In the genomic region with DNA sequence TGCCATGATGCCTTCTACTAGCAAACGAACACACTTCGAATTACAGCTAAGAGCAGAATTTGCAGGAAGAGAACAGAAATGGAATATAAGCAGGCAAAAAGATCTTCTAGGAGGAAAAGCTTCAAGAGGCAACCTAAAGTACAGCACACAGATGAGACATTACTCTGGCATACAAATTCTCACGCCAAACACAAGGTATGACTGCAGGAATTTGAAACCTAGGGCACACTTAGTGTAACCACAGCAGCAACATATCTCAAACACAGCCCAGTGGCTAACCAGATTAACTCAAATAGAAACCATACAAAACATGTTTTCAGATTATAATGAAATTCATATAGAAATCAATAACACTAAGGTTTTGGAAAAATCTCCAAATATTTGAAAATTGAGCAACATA, we compare ENCODE assay signal across 16 cellular contexts.
"Had no signal": no experiment of that assay in that cellular context is flagged by ENCODE, and none has a peak within 500 bp of the region (broad histone marks: within the 10 kb centered on the region; RNA-seq: fewer than 3 reads in every experiment).

No MANE protein-coding gene starts in this region.

- DNase-seq: activated CD4-positive, alpha-beta memory T cell treated with anti-CD3 and anti-CD28 coated beads, Interleukin-2, amount 10 ng/mL, durations not matched to agents 7 days and 5 days; activated CD4-positive, alpha-beta T cell treated with anti-CD3 and anti-CD28 coated beads for 36 hours; activated CD8-positive, alpha-beta memory T cell treated with anti-CD3 and anti-CD28 coated beads, Interleukin-2, amount 50 U/mL, for 4 hours; activated naive CD4-positive, alpha-beta T cell treated with Interleukin-2 at 50 U/mL for 16 hours; activated naive CD8-positive, alpha-beta T cell treated with anti-CD3 and anti-CD28 coated beads, Interleukin-2, amount 50 U/mL, for 24 hours; effector memory CD8-positive, alpha-beta T cell; hypothalamus; lower lobe of right lung; midbrain; T-cell; T1000; transverse colon; WERI-Rb-1 had no signal

- H3K9me3 Mint-ChIP-seq: activated CD4-positive, alpha-beta memory T cell treated with anti-CD3 and anti-CD28 coated beads, Interleukin-2, amount 10 ng/mL, durations not matched to agents 7 days and 5 days; activated naive CD8-positive, alpha-beta T cell treated with anti-CD3 and anti-CD28 coated beads, Interleukin-2, amount 50 U/mL, for 24 hours; neural progenitor cell; T-cell had no signal

- H3K36me3 Mint-ChIP-seq: neural progenitor cell; stimulated activated effector memory CD8-positive, alpha-beta T cell treated with anti-CD3 and anti-CD28 coated beads, Interleukin-12 subunit alpha, Interleukin-12 subunit beta, amount 100 ng/mL, for 72 hours; T-cell had no signal

- ATAC-seq: activated CD4-positive, alpha-beta T cell treated with anti-CD3 and anti-CD28 coated beads for 36 hours; activated naive CD8-positive, alpha-beta T cell treated with anti-CD3 and anti-CD28 coated beads, Interleukin-2, amount 50 U/mL, for 24 hours; effector memory CD8-positive, alpha-beta T cell; lower lobe of right lung; stimulated activated effector memory CD8-positive, alpha-beta T cell treated with anti-CD3 and anti-CD28 coated beads, Interleukin-12 subunit alpha, Interleukin-12 subunit beta, amount 100 ng/mL, for 72 hours; T-cell had no signal

- H3K4me1 Mint-ChIP-seq: activated CD4-positive, alpha-beta memory T cell treated with anti-CD3 and anti-CD28 coated beads, Interleukin-2, amount 10 ng/mL, durations not matched to agents 7 days and 5 days; activated CD4-positive, alpha-beta T cell treated with anti-CD3 and anti-CD28 coated beads for 36 hours; activated naive CD8-positive, alpha-beta T cell treated with anti-CD3 and anti-CD28 coated beads, Interleukin-2, amount 50 U/mL, for 24 hours; central memory CD8-positive, alpha-beta T cell; neural progenitor cell; stimulated activated effector memory CD8-positive, alpha-beta T cell treated with anti-CD3 and anti-CD28 coated beads, Interleukin-12 subunit alpha, Interleukin-12 subunit beta, amount 100 ng/mL, for 72 hours; T-cell had no signal

- H3K4me3 Mint-ChIP-seq: activated CD4-positive, alpha-beta memory T cell treated with anti-CD3 and anti-CD28 coated beads, Interleukin-2, amount 10 ng/mL, durations not matched to agents 7 days and 5 days; activated CD4-positive, alpha-beta T cell treated with anti-CD3 and anti-CD28 coated beads for 36 hours; activated naive CD8-positive, alpha-beta T cell treated with anti-CD3 and anti-CD28 coated beads, Interleukin-2, amount 50 U/mL, for 24 hours; central memory CD8-positive, alpha-beta T cell; effector memory CD8-positive, alpha-beta T cell; neural progenitor cell; stimulated activated effector memory CD8-positive, alpha-beta T cell treated with anti-CD3 and anti-CD28 coated beads, Interleukin-12 subunit alpha, Interleukin-12 subunit beta, amount 100 ng/mL, for 72 hours; T-cell had no signal

- H3K27ac Mint-ChIP-seq: activated CD4-positive, alpha-beta memory T cell treated with anti-CD3 and anti-CD28 coated beads, Interleukin-2, amount 10 ng/mL, durations not matched to agents 7 days and 5 days; activated CD4-positive, alpha-beta T cell treated with anti-CD3 and anti-CD28 coated beads for 36 hours; activated naive CD8-positive, alpha-beta T cell treated with anti-CD3 and anti-CD28 coated beads, Interleukin-2, amount 50 U/mL, for 24 hours; effector memory CD8-positive, alpha-beta T cell; neural progenitor cell; stimulated activated effector memory CD8-positive, alpha-beta T cell treated with anti-CD3 and anti-CD28 coated beads, Interleukin-12 subunit alpha, Interleukin-12 subunit beta, amount 100 ng/mL, for 72 hours; T-cell had no signal

- H3K27me3 Mint-ChIP-seq: activated CD4-positive, alpha-beta memory T cell treated with anti-CD3 and anti-CD28 coated beads, Interleukin-2, amount 10 ng/mL, durations not matched to agents 7 days and 5 days; activated CD4-positive, alpha-beta T cell treated with anti-CD3 and anti-CD28 coated beads for 36 hours; activated naive CD8-positive, alpha-beta T cell treated with anti-CD3 and anti-CD28 coated beads, Interleukin-2, amount 50 U/mL, for 24 hours; central memory CD8-positive, alpha-beta T cell; effector memory CD8-positive, alpha-beta T cell had no signal
